ENCODE assay signal across 16 cellular contexts in genomic region chr6:30364591-30364990, GRCh38. TPM values are rescaled to one million over a fixed set of nuclear protein-coding genes. Genes with fewer than 3 reads are reported as not detected.
A peak's percentile ranks its signal among the peaks of the same experiment; 100 is the strongest.
DNase-seq lines count a peak whose midpoint lies in the region; ATAC-seq and TF ChIP-seq lines count a peak whose summit lies in the region.
"Had no signal": no experiment of that assay in that cellular context is flagged by ENCODE, and none has a peak within 500 bp of the region (broad histone marks: within the 10 kb centered on the region; RNA-seq: fewer than 3 reads in every experiment).

No MANE protein-coding gene starts in this region.

- no peaks in the 10 kb centered on the region for H3K36me3 Mint-ChIP-seq in GM23338 (ENCODE audit: low read depth)
- H3K36me3 Mint-ChIP-seq in nephron progenitor cell (ENCODE audit: low read depth) = no peaks in the 10 kb centered on the region

- peaks cover 2% of the 10 kb centered on the region; the same call in 1 of the 3 replicates for H3K4me1 Mint-ChIP-seq in GM23338
- peaks cover 3% of the 10 kb centered on the region for H3K4me1 Mint-ChIP-seq in nephron progenitor cell

- POLR2A ChIA-PET in Panc1 (lab: Charles Lee) = no interaction called here

- H3K9me3 ChIP-seq in Panc1 (ENCODE audit: control insufficient read depth, insufficient read depth, low read depth, low read length) (no peaks in the 10 kb centered on the region), upper lobe of left lung (no peaks in the 10 kb centered on the region)
- H3K9me3 ChIP-seq: ovary, tibial artery had no signal

- TF ChIP-seq CTCF in GM23338 (conservative IDR thresholded peaks at IDR 0.05; ENCODE audit: low read depth in 2 of 2) (peak; percentile 42 to 69), Panc1 (IDR thresholded peaks at IDR 0.05) (peak; percentile 43; the same call in 1 of the 2 replicates), foreskin fibroblast (IDR thresholded peaks at IDR 0.05; ENCODE audit: low read depth, low read length) (no peak), upper lobe of left lung (IDR thresholded peaks at IDR 0.05) (no peak), nephron progenitor cell (IDR thresholded peaks at IDR 0.05) (no peak)

- no peaks in the 10 kb centered on the region for H3K4me1 ChIP-seq in GM23338 (ENCODE audit: insufficient read depth)
- no peaks in the 10 kb centered on the region for H3K4me1 ChIP-seq in Panc1 (ENCODE audit: control insufficient read depth, insufficient read depth, low read length)
- H3K4me1 ChIP-seq in upper lobe of left lung = no peaks in the 10 kb centered on the region
- H3K4me1 ChIP-seq: tibial artery had no signal

- H3K27me3 Mint-ChIP-seq in GM23338 (ENCODE audit: insufficient read depth, low read depth, poor library complexity) (peaks cover 11% of the 10 kb centered on the region), nephron progenitor cell (ENCODE audit: low read depth, poor library complexity) (peaks cover 70% of the 10 kb centered on the region)

- CTCF ChIA-PET in Panc1 (lab: Charles Lee) = no interaction called here

- H3K36me3 ChIP-seq in GM23338 (ENCODE audit: insufficient read depth) (no peaks in the 10 kb centered on the region), Panc1 (ENCODE audit: control insufficient read depth, insufficient read depth, low read length) (no peaks in the 10 kb centered on the region), upper lobe of left lung (no peaks in the 10 kb centered on the region)
- H3K36me3 ChIP-seq: ovary, tibial artery had no signal

- ATAC-seq in GM23338 (peak; percentile 88), Panc1 (no peak), upper lobe of left lung (ENCODE audit: low FRiP score in 2 of 2) (no peak)
- ATAC-seq: esophagus mucosa had no signal

- H3K9me3 Mint-ChIP-seq in GM23338 (peaks cover 4% of the 10 kb centered on the region; the same call in 1 of the 3 replicates), nephron progenitor cell (peaks cover 17% of the 10 kb centered on the region)

- H3K4me2 ChIP-seq in GM23338 = no peak overlapping the region

- TF ChIP-seq EP300 in upper lobe of left lung (IDR thresholded peaks at IDR 0.05) = no peak

- H4K20me1 ChIP-seq in GM23338 (replicated peaks; ENCODE audit: insufficient read depth) = no peaks in the 10 kb centered on the region

- no peaks in the 10 kb centered on the region for H3K9me2 ChIP-seq in GM23338 (ENCODE audit: insufficient read depth)

- H3K27ac Mint-ChIP-seq in GM23338 (no peak overlapping the region), nephron progenitor cell (no peak overlapping the region)

- no peak overlapping the region for H3K27ac ChIP-seq in GM23338 (ENCODE audit: low read depth)
- H3K27ac ChIP-seq in Panc1 (ENCODE audit: low read length) = no peak overlapping the region
- H3K27ac ChIP-seq in upper lobe of left lung = no peak overlapping the region
- H3K27ac ChIP-seq: ovary, tibial artery had no signal

- H3K27me3 ChIP-seq in GM23338 (ENCODE audit: insufficient read depth) = peaks cover 10% of the 10 kb centered on the region
- H3K27me3 ChIP-seq in Panc1 (ENCODE audit: control insufficient read depth, insufficient read depth, low read length) = peaks cover 51% of the 10 kb centered on the region
- H3K27me3 ChIP-seq in upper lobe of left lung = no peaks in the 10 kb centered on the region
- H3K27me3 ChIP-seq: ovary had no signal

- in situ Hi-C loops in Panc1 (cut with HindIII; ENCODE audit: low pct_unique_long_range_greater_than_20kb, low sequenced_read_pairs) = loop anchor here (25.0 kb wide), 1 partner anchor 127 kb away; no protein-coding TSS in a partner anchor

- no peaks in the 10 kb centered on the region for H3K79me2 ChIP-seq in GM23338 (replicated peaks; ENCODE audit: insufficient read depth)

- H3F3A ChIP-seq in GM23338 (replicated peaks; ENCODE audit: low read depth) = no peaks in the 10 kb centered on the region

- BruUV-seq in Panc1 (replicated peaks; lab: Mats Ljungman, UMichigan) = no TSS peak

- no peak overlapping the region for H3K4me3 ChIP-seq in GM23338
- no peak overlapping the region for H3K4me3 ChIP-seq in Panc1 (ENCODE audit: low read depth in 2 of 2, low read length in 2 of 2)
- no peak overlapping the region for H3K4me3 ChIP-seq in foreskin fibroblast (ENCODE audit: low read depth in 1 of 2, low read length in 2 of 2)
- no peak overlapping the region for H3K4me3 ChIP-seq in upper lobe of left lung
- H3K4me3 ChIP-seq: ovary, tibial artery had no signal

- intact Hi-C loops in Panc1 (cut with micrococcal nuclease; ENCODE audit: unreplicated experiment) = no loop called here

- no peak for TF ChIP-seq POLR2A in upper lobe of left lung (IDR thresholded peaks at IDR 0.05)

- H2AFZ ChIP-seq in GM23338 = no peak overlapping the region

- H3K4me3 Mint-ChIP-seq in GM23338 (no peak overlapping the region), nephron progenitor cell (no peak overlapping the region)

- peak; percentile 11 for DNase-seq in DMS 273 (lab: John Stamatoyannopoulos, UW; ENCODE audit: unreplicated experiment)
- no peak for DNase-seq in DMS 273 treated with DMSO at 0.1 percent for 48 hours (lab: John Stamatoyannopoulos, UW)
- DNase-seq in GM23338 (ENCODE audit: low spot score) = peak; percentile 58
- no peak for DNase-seq in Panc1 (ENCODE audit: low read depth, low spot score)
- peak; percentile 9 for DNase-seq in kidney tubule cell (ENCODE audit: low spot score)
- no peak for DNase-seq in foreskin fibroblast
- DNase-seq in upper lobe of left lung = no peak
- no peak for DNase-seq in nephron progenitor cell
- DNase-seq: activated CD4-positive, CD25-positive, alpha-beta regulatory T cell; activated T-cell treated with anti-CD3 and anti-CD28 coated beads for 4 hours; hypothalamus; ovary; SHP77 treated with DMSO at 0.1 percent for 48 hours; stimulated activated CD4-positive, alpha-beta T cell treated with anti-CD3 and anti-CD28 coated beads, Interleukin-12 subunit alpha, Interleukin-12 subunit beta, amount 100 ng/mL, for 4 hours; tibial artery had no signal

- 73 to 82% methylated on average over 2 of the region's 2 CpGs for WGBS in upper lobe of left lung, 2 donors

TF ChIP-seq in GM23338, 12 proteins besides CTCF, POLR2A, EP300 and RAD21:
- TF ChIP-seq EZH2 (IDR thresholded peaks at IDR 0.05; ENCODE audit: low read depth, unreplicated experiment) (no peak), STAT1 (IDR thresholded peaks at IDR 0.05; ENCODE audit: unreplicated experiment) (no peak)
TF ChIP-seq in GM23338: peak in this region for 0.

RNA-seq across cellular contexts. Expression of gene RPP21, which starts 19.6 kb away (rescaled TPM):
- total RNA-seq in GM23338 (2014; rRNA removed; shearing (Covaris generic)) = 63.7 and 79.3 TPM in 2 replicates
- 161 and 178 TPM in 2 replicates for polyA plus RNA-seq in GM23338 (2016; fragmentation: Nextera tagmentation; extraction: Ambion mirVana)
- total RNA-seq in Panc1 (2021; ENCODE audit: unreplicated experiment) = 81.3 TPM
- polyA plus RNA-seq in Panc1 (2012; ENCODE audit: insufficient read length) = 120 TPM
- 10 to 100 TPM; 34.6 to 72.4 (median 45.5) TPM for total RNA-seq in upper lobe of left lung

RNA-seq across cellular contexts. Expression of gene TRIM39, which starts 37.9 kb away (rescaled TPM):
- total RNA-seq in GM23338 (2014; rRNA removed; shearing (Covaris generic)) = 14.6 and 19.2 TPM in 2 replicates
- polyA plus RNA-seq in GM23338 (2016; fragmentation: Nextera tagmentation; extraction: Ambion mirVana) = 5.4 and 5.9 TPM in 2 replicates
- total RNA-seq in Panc1 (2021; ENCODE audit: unreplicated experiment) = 13.4 TPM
- polyA plus RNA-seq in Panc1 (2012; ENCODE audit: insufficient read length) = 8.8 TPM
- 10 to 100 TPM; 12.2 to 23.3 (median 16.2) TPM for total RNA-seq in upper lobe of left lung

Comparison
In these comparisons a context has a peak if more than half of its experiments do, and no peak if none do; other contexts are left out.
1. DNase-seq: peak in DMS 273 (single experiment), GM23338 (single experiment) and kidney tubule cell (single experiment); none in DMS 273 treated with DMSO at 0.1 percent for 48 hours (single experiment), Panc1 (single experiment), foreskin fibroblast (0 of 2), upper lobe of left lung (0 of 2) and nephron progenitor cell (single experiment).
2. CTCF ChIP-seq: peak in GM23338 (2 of 2) and Panc1 (single experiment); none in foreskin fibroblast (single experiment), upper lobe of left lung (0 of 6) and nephron progenitor cell (single experiment).